In genomic region chr1:42176902-42177519, GRCh38 we compare ENCODE assay signal across 1 cellular context.
TF ChIP-seq lines count a peak whose summit lies in the region.

No MANE protein-coding gene starts in this region.

TF ChIP-seq in HepG2, 621 proteins besides CTCF, POLR2A, EP300 and RAD21 (continues in another document):
- TF ChIP-seq ZNF75D (CRISPR knock-in tag; IDR thresholded peaks at IDR 0.05; ENCODE audit: borderline replicate concordance) (no peak), PREB (CRISPR knock-in tag; IDR thresholded peaks at IDR 0.05) (no peak), NR2C2 (CRISPR knock-in tag; IDR thresholded peaks at IDR 0.05; ENCODE audit: borderline replicate concordance) (no peak), MIXL1 (CRISPR knock-in tag; IDR thresholded peaks at IDR 0.05) (no peak), ISX (CRISPR knock-in tag; conservative IDR thresholded peaks at IDR 0.05) (no peak), LRRFIP1 (CRISPR knock-in tag; conservative IDR thresholded peaks at IDR 0.05) (no peak), AHDC1 (CRISPR knock-in tag; IDR thresholded peaks at IDR 0.05; ENCODE audit: borderline replicate concordance) (no peak), RARG (CRISPR knock-in tag; IDR thresholded peaks at IDR 0.05; ENCODE audit: low read depth) (no peak), ZNF317 (CRISPR knock-in tag; IDR thresholded peaks at IDR 0.05) (no peak), ZFX (CRISPR knock-in tag; IDR thresholded peaks at IDR 0.05; ENCODE audit: low read depth) (peak; percentile 33), ZNF354B (CRISPR knock-in tag; IDR thresholded peaks at IDR 0.05) (no peak), ARID3A (IDR thresholded peaks at IDR 0.05; ENCODE audit: low read depth, low read length) (no peak), GPBP1L1 (CRISPR knock-in tag; IDR thresholded peaks at IDR 0.05) (no peak), FOSL2 (CRISPR knock-in tag; IDR thresholded peaks at IDR 0.05) (no peak), TCF7 (IDR thresholded peaks at IDR 0.05; ENCODE audit: low read depth) (no peak), TOE1 (CRISPR knock-in tag; IDR thresholded peaks at IDR 0.05) (no peak), PPARG (CRISPR knock-in tag; conservative IDR thresholded peaks at IDR 0.05) (no peak), HNRNPUL1 (IDR thresholded peaks at IDR 0.05; ENCODE audit: low read depth, low read length) (no peak), ZNF430 (CRISPR knock-in tag; IDR thresholded peaks at IDR 0.05) (no peak), ZNF160 (CRISPR knock-in tag; IDR thresholded peaks at IDR 0.05) (no peak), ATF4 (CRISPR knock-in tag; IDR thresholded peaks at IDR 0.05) (no peak), GABPB1 (CRISPR knock-in tag; IDR thresholded peaks at IDR 0.05) (no peak), DMTF1 (CRISPR knock-in tag; IDR thresholded peaks at IDR 0.05) (no peak), RBM22 (optimal IDR thresholded peaks at IDR 0.05; ENCODE audit: low read length) (peak; percentile 28), ZNF431 (CRISPR knock-in tag; IDR thresholded peaks at IDR 0.05; ENCODE audit: borderline replicate concordance, low read depth) (no peak), KDM2A (CRISPR knock-in tag; IDR thresholded peaks at IDR 0.05; ENCODE audit: borderline replicate concordance, low read depth) (no peak), ZNF878 (CRISPR knock-in tag; IDR thresholded peaks at IDR 0.05) (no peak), SMAD1 (CRISPR knock-in tag; IDR thresholded peaks at IDR 0.05; ENCODE audit: borderline replicate concordance, low read depth) (no peak), AKAP8 (CRISPR knock-in tag; IDR thresholded peaks at IDR 0.05) (no peak), KAT8 (CRISPR knock-in tag; IDR thresholded peaks at IDR 0.05) (peak; percentile 14; the same call in 1 of the 2 replicates), SNRNP70 (IDR thresholded peaks at IDR 0.05; ENCODE audit: low read depth, low read length) (no peak), MLXIP (CRISPR knock-in tag; IDR thresholded peaks at IDR 0.05; ENCODE audit: borderline replicate concordance) (no peak), HMGA1 (CRISPR knock-in tag; conservative IDR thresholded peaks at IDR 0.05) (no peak), FOSL1 (CRISPR knock-in tag; IDR thresholded peaks at IDR 0.05; ENCODE audit: borderline replicate concordance) (no peak), HNRNPK (IDR thresholded peaks at IDR 0.05; ENCODE audit: low read depth, low read length, poor library complexity, severe bottlenecking) (no peak), LBX2 (CRISPR knock-in tag; IDR thresholded peaks at IDR 0.05; ENCODE audit: borderline replicate concordance) (no peak), JUND (CRISPR knock-in tag; IDR thresholded peaks at IDR 0.05) (no peak), STAG1 (CRISPR knock-in tag; IDR thresholded peaks at IDR 0.05) (peak; percentile 73), POLR2AphosphoS5 (IDR thresholded peaks at IDR 0.05; ENCODE audit: low read depth, low read length) (no peak), GATAD2A (CRISPR knock-in tag; IDR thresholded peaks at IDR 0.05) (0 out of 2 replicates have a peak, but pooled peaks have one; percentile 27), ZNF331 (CRISPR knock-in tag; IDR thresholded peaks at IDR 0.05) (no peak)
